9 cellular contexts compared by ENCODE assay signal in the genomic region with DNA sequence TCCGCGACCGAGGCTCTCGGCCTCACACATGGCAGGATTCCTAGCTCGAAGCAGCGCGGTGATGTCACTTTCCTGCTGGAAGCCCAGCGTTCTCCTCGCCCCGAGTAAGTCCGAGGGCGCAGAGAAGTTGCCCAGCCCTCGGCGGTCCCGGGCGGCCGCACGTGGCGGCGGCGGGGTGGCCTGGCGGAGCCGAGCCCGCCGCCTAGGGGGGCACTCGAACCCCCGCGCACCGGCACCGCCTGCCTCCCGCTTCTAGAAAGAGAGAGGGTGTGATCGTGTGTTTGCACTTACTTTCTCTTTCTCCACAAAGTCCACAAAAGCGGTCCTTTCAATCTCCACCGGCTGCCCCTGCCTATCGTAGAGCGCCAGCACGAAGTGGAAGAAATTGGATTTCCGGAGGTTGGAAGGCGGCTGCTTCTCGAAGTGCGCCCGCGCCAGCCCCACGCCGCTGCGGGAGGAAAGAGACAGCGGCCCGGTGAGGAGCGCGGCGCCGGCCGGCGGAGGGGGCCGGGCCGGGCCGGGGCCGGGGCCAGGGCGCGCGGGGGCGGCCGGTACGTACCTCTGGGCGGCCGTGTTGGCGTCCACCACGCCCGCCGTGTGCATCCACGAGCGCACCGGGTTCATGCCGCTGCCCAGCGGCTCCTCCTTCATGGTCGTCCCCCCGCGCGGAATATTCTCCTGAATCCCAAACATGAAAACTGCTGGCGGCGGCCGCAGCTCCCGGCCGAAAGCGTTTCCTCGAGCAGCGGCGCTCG. TPM values are rescaled to one million over a fixed set of nuclear protein-coding genes. Genes with fewer than 3 reads are reported as not detected.
DNase-seq lines count a peak whose midpoint lies in the region; ATAC-seq lines count a peak whose summit lies in the region.
"Had no signal": no experiment of that assay in that cellular context is flagged by ENCODE, and none has a peak within 500 bp of the region (broad histone marks: within the 10 kb centered on the region; RNA-seq: fewer than 3 reads in every experiment).

No MANE protein-coding gene starts in this region.

- DNase-seq in DMS 273 (lab: John Stamatoyannopoulos, UW; ENCODE audit: unreplicated experiment) (peak; percentile 68), DMS 273 treated with DMSO at 0.1 percent for 48 hours (lab: John Stamatoyannopoulos, UW) (no peak), left ventricle myocardium superior (peak; percentile 50), NCI-H1436 (lab: John Stamatoyannopoulos, UW) (no peak), NCI-H2029 (lab: John Stamatoyannopoulos, UW) (no peak)
- no peak for DNase-seq in activated CD4-positive, alpha-beta memory T cell treated with anti-CD3 and anti-CD28 coated beads, Interleukin-2, amount 10 ng/mL, durations not matched to agents 7 days and 5 days

- H3K4me1 Mint-ChIP-seq in activated CD4-positive, alpha-beta memory T cell treated with anti-CD3 and anti-CD28 coated beads, Interleukin-2, amount 10 ng/mL, durations not matched to agents 7 days and 5 days: peaks cover 16% of the 10 kb centered on the region

- H3K4me3 Mint-ChIP-seq in activated CD4-positive, alpha-beta memory T cell treated with anti-CD3 and anti-CD28 coated beads, Interleukin-2, amount 10 ng/mL, durations not matched to agents 7 days and 5 days: peak overlapping the region; percentile 48

- intact Hi-C loops in left ventricle myocardium superior (cut with micrococcal nuclease): no loop called here

- peaks cover 64% of the 10 kb centered on the region for H3K27me3 Mint-ChIP-seq in activated CD4-positive, alpha-beta memory T cell treated with anti-CD3 and anti-CD28 coated beads, Interleukin-2, amount 10 ng/mL, durations not matched to agents 7 days and 5 days

- peak overlapping the region; percentile 70 for H3K4me2 ChIP-seq in skeletal muscle satellite cell (ENCODE audit: low read length)

- no peak overlapping the region for H3K27ac Mint-ChIP-seq in activated CD4-positive, alpha-beta memory T cell treated with anti-CD3 and anti-CD28 coated beads, Interleukin-2, amount 10 ng/mL, durations not matched to agents 7 days and 5 days

- ATAC-seq in left ventricle myocardium superior: no peak
- ATAC-seq in HG03159 (IDR thresholded peaks at IDR 0.05; ENCODE audit: unreplicated experiment): no peak

- H3K9me3 ChIP-seq in skeletal muscle satellite cell (replicated peaks; ENCODE audit: low read length): no peaks in the 10 kb centered on the region

- CTCF ChIA-PET in activated CD4-positive, alpha-beta memory T cell treated with anti-CD3 and anti-CD28 coated beads, Interleukin-2, amount 10 ng/mL, durations not matched to agents 7 days and 5 days (lab: Charles Lee): no interaction called here

- H3K27me3 ChIP-seq in skeletal muscle satellite cell (ENCODE audit: control insufficient read depth, insufficient read depth, low read length): peaks cover 47% of the 10 kb centered on the region

- POLR2A ChIA-PET in activated CD4-positive, alpha-beta memory T cell treated with anti-CD3 and anti-CD28 coated beads, Interleukin-2, amount 10 ng/mL, durations not matched to agents 7 days and 5 days (lab: Charles Lee): no interaction called here

- H3K36me3 Mint-ChIP-seq in activated CD4-positive, alpha-beta memory T cell treated with anti-CD3 and anti-CD28 coated beads, Interleukin-2, amount 10 ng/mL, durations not matched to agents 7 days and 5 days (ENCODE audit: low read depth): peaks cover 6% of the 10 kb centered on the region

- peak overlapping the region; percentile 90 for H3K4me3 ChIP-seq in skeletal muscle satellite cell (ENCODE audit: low read length)

- H3K36me3 ChIP-seq in skeletal muscle satellite cell (ENCODE audit: insufficient read depth, low read length): peaks cover 9% of the 10 kb centered on the region

- H3K9ac ChIP-seq in skeletal muscle satellite cell (ENCODE audit: low read depth, low read length): peak overlapping the region; percentile 89

- peaks cover 18% of the 10 kb centered on the region for H3K4me1 ChIP-seq in skeletal muscle satellite cell (ENCODE audit: control insufficient read depth, insufficient read depth, low read length)

- H3K9me3 Mint-ChIP-seq in activated CD4-positive, alpha-beta memory T cell treated with anti-CD3 and anti-CD28 coated beads, Interleukin-2, amount 10 ng/mL, durations not matched to agents 7 days and 5 days: no peaks in the 10 kb centered on the region

RNA-seq across cellular contexts. Expression of a gene that starts 0.8 kb away (rescaled TPM):
- total RNA-seq in activated CD4-positive, alpha-beta memory T cell treated with anti-CD3 and anti-CD28 coated beads, Interleukin-2, amount 10 ng/mL, durations not matched to agents 7 days and 5 days: not detected
- 7.1 TPM for total RNA-seq in left ventricle myocardium superior
- 12.9 and 16.2 TPM in 2 replicates for total RNA-seq in skeletal muscle satellite cell (2012; rRNA removed)
- total RNA-seq: T-helper 1 cell treated with Interleukin-12 subunit alpha and Interleukin-12 subunit beta and Interleukin-4 antibody, amounts not matched to agents 30 ng/mL and 1 ng/mL, for 36 hours had no signal

Comparison
In these comparisons a context has a peak if more than half of its experiments do, and no peak if none do; other contexts are left out.
1. DNase-seq: peak in DMS 273 (single experiment) and left ventricle myocardium superior (single experiment); none in DMS 273 treated with DMSO at 0.1 percent for 48 hours (single experiment), activated CD4-positive, alpha-beta memory T cell treated with anti-CD3 and anti-CD28 coated beads, Interleukin-2, amount 10 ng/mL, durations not matched to agents 7 days and 5 days (single experiment), NCI-H1436 (single experiment) and NCI-H2029 (single experiment).